1 cellular context compared by ENCODE assay signal in genomic region chr6:116631379-116631990, GRCh38.
TF ChIP-seq lines count a peak whose summit lies in the region.

No MANE protein-coding gene starts in this region.

TF ChIP-seq in HepG2, 621 proteins besides CTCF, POLR2A, EP300 and RAD21 (continued from another document and continues in another):
- TF ChIP-seq ATF7-NPFF (CRISPR knock-in tag; IDR thresholded peaks at IDR 0.05; ENCODE audit: low read depth) (0 out of 2 replicates have a peak, but pooled peaks have one; percentile 33), GLMP (CRISPR knock-in tag; IDR thresholded peaks at IDR 0.05; ENCODE audit: borderline replicate concordance) (no peak), ATF3 (CRISPR knock-in tag; IDR thresholded peaks at IDR 0.05) (peak; percentile 29; the same call in 1 of the 2 replicates), KDM5B (CRISPR knock-in tag; IDR thresholded peaks at IDR 0.05; ENCODE audit: borderline replicate concordance) (peak; percentile 43; the same call in 1 of the 2 replicates), ARNT2 (CRISPR knock-in tag; IDR thresholded peaks at IDR 0.05; ENCODE audit: low read depth) (peak; percentile 66; the same call in 1 of the 2 replicates), SIN3B (IDR thresholded peaks at IDR 0.05; ENCODE audit: low read length) (no peak), ZNF784 (CRISPR knock-in tag; IDR thresholded peaks at IDR 0.05; ENCODE audit: borderline replicate concordance) (0 out of 2 replicates have a peak, but pooled peaks have one; percentile 44), ZNF773 (CRISPR knock-in tag; IDR thresholded peaks at IDR 0.05; ENCODE audit: borderline replicate concordance) (no peak), GLI4 (CRISPR knock-in tag; IDR thresholded peaks at IDR 0.05; ENCODE audit: borderline replicate concordance) (no peak), RXRB (CRISPR knock-in tag; IDR thresholded peaks at IDR 0.05; ENCODE audit: borderline replicate concordance) (peak; percentile 95), CHD2 (IDR thresholded peaks at IDR 0.05; ENCODE audit: low read depth, low read length) (0 out of 2 replicates have a peak, but pooled peaks have one; percentile 22), MIXL1 (CRISPR knock-in tag; IDR thresholded peaks at IDR 0.05) (peak; percentile 97; the same call in 1 of the 2 replicates), MEF2D (CRISPR knock-in tag; IDR thresholded peaks at IDR 0.05) (peak; percentile 86), ZNF609 (CRISPR knock-in tag; IDR thresholded peaks at IDR 0.05; ENCODE audit: borderline replicate concordance) (peak; percentile 88; the same call in 1 of the 2 replicates), DMAP1 (CRISPR knock-in tag; IDR thresholded peaks at IDR 0.05) (peak; percentile 87), SNAI1 (CRISPR knock-in tag; IDR thresholded peaks at IDR 0.05; ENCODE audit: borderline replicate concordance) (peak; percentile 44; the same call in 1 of the 2 replicates), ZGPAT (CRISPR knock-in tag; IDR thresholded peaks at IDR 0.05) (peak; percentile 90), ZNF317 (CRISPR knock-in tag; IDR thresholded peaks at IDR 0.05) (peak; percentile 75), PTBP1 (IDR thresholded peaks at IDR 0.05; ENCODE audit: low read depth, low read length, poor library complexity, severe bottlenecking) (no peak), ONECUT2 (CRISPR knock-in tag; IDR thresholded peaks at IDR 0.05) (0 out of 2 replicates have a peak, but pooled peaks have one; percentile 12), ZBTB7B (CRISPR knock-in tag; IDR thresholded peaks at IDR 0.05) (peak; percentile 94), SP2 (CRISPR knock-in tag; IDR thresholded peaks at IDR 0.05) (no peak), TFDP1 (CRISPR knock-in tag; IDR thresholded peaks at IDR 0.05; ENCODE audit: borderline replicate concordance) (peak; percentile 32; the same call in 1 of the 2 replicates), MAZ (IDR thresholded peaks at IDR 0.05; ENCODE audit: borderline replicate concordance, low read depth, low read length) (peak; percentile 64; the same call in 1 of the 2 replicates), MAZ (CRISPR knock-in tag; IDR thresholded peaks at IDR 0.05; ENCODE audit: low read depth) (peak; percentile 65), ZNF766 (CRISPR knock-in tag; IDR thresholded peaks at IDR 0.05; ENCODE audit: borderline replicate concordance) (0 out of 2 replicates have a peak, but pooled peaks have one; percentile 63), GZF1 (CRISPR knock-in tag; IDR thresholded peaks at IDR 0.05) (0 out of 2 replicates have a peak, but pooled peaks have one; percentile 44), ZMYM4 (CRISPR knock-in tag; IDR thresholded peaks at IDR 0.05) (peak; percentile 99)
- TF ChIP-seq, protein P1, sequence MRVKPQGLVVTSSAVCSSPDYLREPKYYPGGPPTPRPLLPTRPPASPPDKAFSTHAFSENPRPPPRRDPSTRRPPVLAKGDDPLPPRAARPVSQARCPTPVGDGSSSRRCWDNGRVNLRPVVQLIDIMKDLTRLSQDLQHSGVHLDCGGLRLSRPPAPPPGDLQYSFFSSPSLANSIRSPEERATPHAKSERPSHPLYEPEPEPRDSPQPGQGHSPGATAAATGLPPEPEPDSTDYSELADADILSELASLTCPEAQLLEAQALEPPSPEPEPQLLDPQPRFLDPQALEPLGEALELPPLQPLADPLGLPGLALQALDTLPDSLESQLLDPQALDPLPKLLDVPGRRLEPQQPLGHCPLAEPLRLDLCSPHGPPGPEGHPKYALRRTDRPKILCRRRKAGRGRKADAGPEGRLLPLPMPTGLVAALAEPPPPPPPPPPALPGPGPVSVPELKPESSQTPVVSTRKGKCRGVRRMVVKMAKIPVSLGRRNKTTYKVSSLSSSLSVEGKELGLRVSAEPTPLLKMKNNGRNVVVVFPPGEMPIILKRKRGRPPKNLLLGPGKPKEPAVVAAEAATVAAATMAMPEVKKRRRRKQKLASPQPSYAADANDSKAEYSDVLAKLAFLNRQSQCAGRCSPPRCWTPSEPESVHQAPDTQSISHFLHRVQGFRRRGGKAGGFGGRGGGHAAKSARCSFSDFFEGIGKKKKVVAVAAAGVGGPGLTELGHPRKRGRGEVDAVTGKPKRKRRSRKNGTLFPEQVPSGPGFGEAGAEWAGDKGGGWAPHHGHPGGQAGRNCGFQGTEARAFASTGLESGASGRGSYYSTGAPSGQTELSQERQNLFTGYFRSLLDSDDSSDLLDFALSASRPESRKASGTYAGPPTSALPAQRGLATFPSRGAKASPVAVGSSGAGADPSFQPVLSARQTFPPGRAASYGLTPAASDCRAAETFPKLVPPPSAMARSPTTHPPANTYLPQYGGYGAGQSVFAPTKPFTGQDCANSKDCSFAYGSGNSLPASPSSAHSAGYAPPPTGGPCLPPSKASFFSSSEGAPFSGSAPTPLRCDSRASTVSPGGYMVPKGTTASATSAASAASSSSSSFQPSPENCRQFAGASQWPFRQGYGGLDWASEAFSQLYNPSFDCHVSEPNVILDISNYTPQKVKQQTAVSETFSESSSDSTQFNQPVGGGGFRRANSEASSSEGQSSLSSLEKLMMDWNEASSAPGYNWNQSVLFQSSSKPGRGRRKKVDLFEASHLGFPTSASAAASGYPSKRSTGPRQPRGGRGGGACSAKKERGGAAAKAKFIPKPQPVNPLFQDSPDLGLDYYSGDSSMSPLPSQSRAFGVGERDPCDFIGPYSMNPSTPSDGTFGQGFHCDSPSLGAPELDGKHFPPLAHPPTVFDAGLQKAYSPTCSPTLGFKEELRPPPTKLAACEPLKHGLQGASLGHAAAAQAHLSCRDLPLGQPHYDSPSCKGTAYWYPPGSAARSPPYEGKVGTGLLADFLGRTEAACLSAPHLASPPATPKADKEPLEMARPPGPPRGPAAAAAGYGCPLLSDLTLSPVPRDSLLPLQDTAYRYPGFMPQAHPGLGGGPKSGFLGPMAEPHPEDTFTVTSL (CRISPR knock-in tag; IDR thresholded peaks at IDR 0.05; ENCODE audit: borderline replicate concordance), result peak; percentile 97
- TF ChIP-seq, protein P2, sequence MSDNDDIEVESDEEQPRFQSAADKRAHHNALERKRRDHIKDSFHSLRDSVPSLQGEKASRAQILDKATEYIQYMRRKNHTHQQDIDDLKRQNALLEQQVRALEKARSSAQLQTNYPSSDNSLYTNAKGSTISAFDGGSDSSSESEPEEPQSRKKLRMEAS (IDR thresholded peaks at IDR 0.05), result peak; percentile 88
- TF ChIP-seq, protein P3, sequence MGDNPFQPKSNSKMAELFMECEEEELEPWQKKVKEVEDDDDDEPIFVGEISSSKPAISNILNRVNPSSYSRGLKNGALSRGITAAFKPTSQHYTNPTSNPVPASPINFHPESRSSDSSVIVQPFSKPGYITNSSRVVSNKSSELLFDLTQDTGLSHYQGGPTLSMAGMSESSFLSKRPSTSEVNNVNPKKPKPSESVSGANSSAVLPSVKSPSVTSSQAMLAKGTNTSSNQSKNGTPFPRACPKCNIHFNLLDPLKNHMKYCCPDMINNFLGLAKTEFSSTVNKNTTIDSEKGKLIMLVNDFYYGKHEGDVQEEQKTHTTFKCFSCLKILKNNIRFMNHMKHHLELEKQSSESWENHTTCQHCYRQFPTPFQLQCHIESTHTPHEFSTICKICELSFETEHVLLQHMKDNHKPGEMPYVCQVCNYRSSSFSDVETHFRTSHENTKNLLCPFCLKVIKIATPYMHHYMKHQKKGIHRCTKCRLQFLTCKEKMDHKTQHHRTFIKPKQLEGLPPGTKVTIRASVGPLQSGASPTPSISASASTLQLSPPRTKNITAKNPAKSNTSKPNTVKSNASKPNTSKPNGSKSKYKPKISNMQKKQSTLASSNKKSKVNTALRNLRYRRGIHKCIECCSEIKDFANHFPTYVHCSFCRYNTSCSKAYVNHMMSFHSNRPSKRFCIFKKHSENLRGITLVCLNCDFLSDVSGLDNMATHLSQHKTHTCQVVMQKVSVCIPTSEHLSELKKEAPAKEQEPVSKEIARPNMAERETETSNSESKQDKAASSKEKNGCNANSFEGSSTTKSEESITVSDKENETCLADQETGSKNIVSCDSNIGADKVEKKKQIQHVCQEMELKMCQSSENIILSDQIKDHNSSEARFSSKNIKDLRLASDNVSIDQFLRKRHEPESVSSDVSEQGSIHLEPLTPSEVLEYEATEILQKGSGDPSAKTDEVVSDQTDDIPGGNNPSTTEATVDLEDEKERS (CRISPR knock-in tag; IDR thresholded peaks at IDR 0.05), result peak; percentile 78
